In genomic region chr17:7019839-7020519, GRCh38 we compare ENCODE assay signal across 8 cellular contexts. TPM values are rescaled to one million over a fixed set of nuclear protein-coding genes. Genes with fewer than 3 reads are reported as not detected.
DNase-seq lines count a peak whose midpoint lies in the region; ATAC-seq and TF ChIP-seq lines count a peak whose summit lies in the region.

No MANE protein-coding gene starts in this region.

- peaks cover 19% of the 10 kb centered on the region for H3K27me3 ChIP-seq in mucosa of stomach (ENCODE audit: control insufficient read depth, insufficient read depth, low read length)

- H3K4me3 ChIP-seq in epithelial cell of proximal tubule (ENCODE audit: low read depth, low read length) (peak overlapping the region; percentile 60), mucosa of stomach (ENCODE audit: low read length) (peak overlapping the region; percentile 52)

- ATAC-seq in HG02610 (IDR thresholded peaks at IDR 0.05; ENCODE audit: unreplicated experiment) (no peak), HG03565 (IDR thresholded peaks at IDR 0.05; ENCODE audit: unreplicated experiment) (no peak), HG02938 (IDR thresholded peaks at IDR 0.05; ENCODE audit: unreplicated experiment) (no peak)

- no peaks in the 10 kb centered on the region for H3K9me3 ChIP-seq in mucosa of stomach (ENCODE audit: control insufficient read depth, low read length)

- H3K9ac ChIP-seq in mucosa of stomach (ENCODE audit: low read length): peak overlapping the region; percentile 71

- TF ChIP-seq CTCF in epithelial cell of proximal tubule (conservative IDR thresholded peaks at IDR 0.05; ENCODE audit: low read depth, low read length): no peak

- peak; percentile 59 for DNase-seq in Daoy (ENCODE audit: low read depth)
- DNase-seq in OCI-M1 (lab: John Stamatoyannopoulos, UW): peak; percentile 87
- no peak for DNase-seq in epithelial cell of proximal tubule (ENCODE audit: low read depth)
- DNase-seq in KG1 (lab: John Stamatoyannopoulos, UW): no peak

- peaks cover 27% of the 10 kb centered on the region for H3K4me1 ChIP-seq in mucosa of stomach (ENCODE audit: control insufficient read depth, insufficient read depth, low read length)

- H3K36me3 ChIP-seq in mucosa of stomach (ENCODE audit: control insufficient read depth, insufficient read depth, low read length): no peaks in the 10 kb centered on the region

RNA-seq across cellular contexts. Expression of gene BCL6B, which starts 2.9 kb away (rescaled TPM):
- total RNA-seq in Daoy (2014; rRNA removed; shearing (Covaris generic)): not detected in 2 replicates
- under 0.01 TPM in 1 of 2 replicates, not detected in the other for total RNA-seq in epithelial cell of proximal tubule

RNA-seq across cellular contexts. Expression of gene RNASEK, which starts 7.6 kb away (rescaled TPM):
- 72.7 and 82.3 TPM in 2 replicates for total RNA-seq in Daoy (2014; rRNA removed; shearing (Covaris generic))
- total RNA-seq in epithelial cell of proximal tubule: 180 and 275 TPM in 2 replicates

RNA-seq across cellular contexts. Expression of gene SLC16A13, which starts 15.8 kb away (rescaled TPM):
- 0.34 TPM in 1 of 2 replicates, not detected in the other for total RNA-seq in Daoy (2014; rRNA removed; shearing (Covaris generic))
- 3.1 and 4.1 TPM in 2 replicates for total RNA-seq in epithelial cell of proximal tubule

RNA-seq across cellular contexts. Expression of gene SLC16A11, which starts 23.9 kb away (rescaled TPM):
- total RNA-seq in Daoy (2014; rRNA removed; shearing (Covaris generic)): not detected in 2 replicates
- not detected in 2 replicates for total RNA-seq in epithelial cell of proximal tubule

RNA-seq across cellular contexts. Expression of gene ALOX12, which starts 24.1 kb away (rescaled TPM):
- total RNA-seq in Daoy (2014; rRNA removed; shearing (Covaris generic)): not detected in 2 replicates
- 0.98 and 1.0 TPM in 2 replicates for total RNA-seq in epithelial cell of proximal tubule

Comparison
In these comparisons a context has a peak if more than half of its experiments do, and no peak if none do; other contexts are left out.
1. DNase-seq: peak in Daoy (single experiment) and OCI-M1 (single experiment); none in epithelial cell of proximal tubule (single experiment) and KG1 (single experiment).